1 cellular context compared by ENCODE assay signal in the genomic region with DNA sequence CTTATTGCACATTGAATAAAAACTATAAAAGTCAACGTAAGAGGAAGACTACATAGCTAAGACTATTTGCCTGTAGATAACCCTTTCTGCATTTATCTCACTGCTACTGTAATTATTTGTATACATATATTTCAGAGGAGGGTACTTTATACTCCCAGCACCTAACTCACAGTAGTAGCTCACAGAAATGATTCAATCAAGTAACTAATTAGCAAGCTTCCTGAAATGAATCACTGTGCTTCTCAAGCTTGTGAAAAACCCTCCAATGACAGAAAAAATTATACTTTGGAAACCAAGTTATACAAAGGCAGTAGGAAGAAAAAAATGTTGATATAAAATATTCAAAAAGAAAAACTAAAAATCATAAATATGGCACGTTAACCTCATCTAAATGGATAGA.
TF ChIP-seq lines count a peak whose summit lies in the region.

No MANE protein-coding gene starts in this region.

TF ChIP-seq in HepG2, 621 proteins besides CTCF, POLR2A, EP300 and RAD21 (continued from another document):
- TF ChIP-seq, protein P1, sequence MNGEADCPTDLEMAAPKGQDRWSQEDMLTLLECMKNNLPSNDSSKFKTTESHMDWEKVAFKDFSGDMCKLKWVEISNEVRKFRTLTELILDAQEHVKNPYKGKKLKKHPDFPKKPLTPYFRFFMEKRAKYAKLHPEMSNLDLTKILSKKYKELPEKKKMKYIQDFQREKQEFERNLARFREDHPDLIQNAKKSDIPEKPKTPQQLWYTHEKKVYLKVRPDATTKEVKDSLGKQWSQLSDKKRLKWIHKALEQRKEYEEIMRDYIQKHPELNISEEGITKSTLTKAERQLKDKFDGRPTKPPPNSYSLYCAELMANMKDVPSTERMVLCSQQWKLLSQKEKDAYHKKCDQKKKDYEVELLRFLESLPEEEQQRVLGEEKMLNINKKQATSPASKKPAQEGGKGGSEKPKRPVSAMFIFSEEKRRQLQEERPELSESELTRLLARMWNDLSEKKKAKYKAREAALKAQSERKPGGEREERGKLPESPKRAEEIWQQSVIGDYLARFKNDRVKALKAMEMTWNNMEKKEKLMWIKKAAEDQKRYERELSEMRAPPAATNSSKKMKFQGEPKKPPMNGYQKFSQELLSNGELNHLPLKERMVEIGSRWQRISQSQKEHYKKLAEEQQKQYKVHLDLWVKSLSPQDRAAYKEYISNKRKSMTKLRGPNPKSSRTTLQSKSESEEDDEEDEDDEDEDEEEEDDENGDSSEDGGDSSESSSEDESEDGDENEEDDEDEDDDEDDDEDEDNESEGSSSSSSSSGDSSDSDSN (CRISPR knock-in tag; IDR thresholded peaks at IDR 0.05) = no peak
- no peak for TF ChIP-seq ZNF557 (CRISPR knock-in tag; IDR thresholded peaks at IDR 0.05)
- TF ChIP-seq, protein P2, sequence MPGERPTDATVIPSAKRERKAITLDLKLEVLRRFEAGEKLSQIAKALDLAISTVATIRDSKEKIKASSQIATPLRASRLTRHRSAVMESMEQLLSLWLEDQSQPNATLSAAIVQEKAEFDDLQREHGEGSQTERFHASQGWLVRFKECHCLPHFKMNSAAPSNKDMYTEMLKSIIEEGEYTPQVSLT (CRISPR knock-in tag; IDR thresholded peaks at IDR 0.05; ENCODE audit: borderline replicate concordance, low read depth) = no peak
